Comparison of ENCODE assay signal across 27 cellular contexts in genomic region chr14:76083796-76084195, GRCh38.
DNase-seq lines count a peak whose midpoint lies in the region; ATAC-seq and TF ChIP-seq lines count a peak whose summit lies in the region.
"Had no signal": no experiment of that assay in that cellular context is flagged by ENCODE, and none has a peak within 500 bp of the region (broad histone marks: within the 10 kb centered on the region; RNA-seq: fewer than 3 reads in every experiment).

No MANE protein-coding gene starts in this region.

- TF ChIP-seq EP300 in esophagus muscularis mucosa (IDR thresholded peaks at IDR 0.05), result no peak

- no peaks in the 10 kb centered on the region for H3K79me2 ChIP-seq in neural progenitor cell (ENCODE audit: low read depth)

- peaks cover 46% of the 10 kb centered on the region for H3F3A ChIP-seq in neural progenitor cell (ENCODE audit: low read depth)

- H3K27me3 Mint-ChIP-seq in endodermal cell (ENCODE audit: insufficient read depth), result no peaks in the 10 kb centered on the region
- peaks cover 2% of the 10 kb centered on the region for H3K27me3 Mint-ChIP-seq in neural progenitor cell (ENCODE audit: insufficient read depth, low read depth)
- H3K27me3 Mint-ChIP-seq: activated CD4-positive, alpha-beta memory T cell treated with anti-CD3 and anti-CD28 coated beads for 36 hours; activated naive CD4-positive, alpha-beta T cell treated with anti-CD3 and anti-CD28 coated beads, Interleukin-2, amount 10 ng/mL, durations not matched to agents 7 days and 5 days; CD8-positive, alpha-beta memory T cell; IgD-negative memory B cell; naive B cell had no signal

- TF ChIP-seq CTCF in HEK293 (tag by site-specific recombination; IDR thresholded peaks at IDR 0.05) (no peak), WERI-Rb-1 (IDR thresholded peaks at IDR 0.05; ENCODE audit: low read depth, low read length) (no peak), endodermal cell (conservative IDR thresholded peaks at IDR 0.05) (no peak), neural progenitor cell (IDR thresholded peaks at IDR 0.05) (no peak), esophagus muscularis mucosa (IDR thresholded peaks at IDR 0.05) (no peak)

- H3K36me3 ChIP-seq in HEK293 (ENCODE audit: control insufficient read depth in 2 of 2, insufficient read depth in 1 of 2, low read length in 2 of 2) (peaks cover 0 to 13% of the 10 kb centered on the region in 2 experiments; a peak in 1 of 3 replicates), WERI-Rb-1 (no peaks in the 10 kb centered on the region), endodermal cell (ENCODE audit: control insufficient read depth, insufficient read depth, low read length) (no peaks in the 10 kb centered on the region), neural progenitor cell (no peaks in the 10 kb centered on the region), esophagus muscularis mucosa (peaks cover 14 to 39% (median 24%) of the 10 kb centered on the region in 4 donors)
- H3K36me3 ChIP-seq: adrenal gland, prostate gland had no signal

- POLR2A ChIA-PET in HEK293 (lab: Yijun Ruan, JAX), result no interaction called here

- no peak overlapping the region for H3K27ac ChIP-seq in HEK293 (ENCODE audit: extremely low read depth, low read depth, low read length)
- H3K27ac ChIP-seq in WERI-Rb-1, result peak overlapping the region; percentile 64
- H3K27ac ChIP-seq in endodermal cell (ENCODE audit: low read depth, low read length), result peak overlapping the region; percentile 86
- peak overlapping the region; percentile 91 for H3K27ac ChIP-seq in neural progenitor cell
- H3K27ac ChIP-seq in esophagus muscularis mucosa (replicated peaks in 1 of 4), result no peak overlapping the region
- H3K27ac ChIP-seq: adrenal gland, body of pancreas, prostate gland, right lobe of liver, SK-N-MC had no signal

- H3K4me2 ChIP-seq in neural progenitor cell, result peak overlapping the region; percentile 62

- no peak overlapping the region for H3K4me3 ChIP-seq in HEK293 (ENCODE audit: low read depth, low read length)
- H3K4me3 ChIP-seq in WERI-Rb-1 (ENCODE audit: low read depth, low read length), result no peak overlapping the region
- no peak overlapping the region for H3K4me3 ChIP-seq in endodermal cell (ENCODE audit: low read length)
- peak overlapping the region; percentile 23 for H3K4me3 ChIP-seq in neural progenitor cell
- H3K4me3 ChIP-seq in esophagus muscularis mucosa, result no peak overlapping the region
- H3K4me3 ChIP-seq: adrenal gland, body of pancreas, prostate gland, right lobe of liver, SK-N-MC had no signal

- H3K27ac Mint-ChIP-seq in endodermal cell (peak overlapping the region; percentile 79), neural progenitor cell (peak overlapping the region; percentile 97)
- H3K27ac Mint-ChIP-seq: activated CD4-positive, alpha-beta memory T cell treated with anti-CD3 and anti-CD28 coated beads for 36 hours; activated naive CD4-positive, alpha-beta T cell treated with anti-CD3 and anti-CD28 coated beads, Interleukin-2, amount 10 ng/mL, durations not matched to agents 7 days and 5 days; IgD-negative memory B cell; T-helper 17 cell; type B pancreatic cell had no signal

- H3K9me3 Mint-ChIP-seq in endodermal cell (no peaks in the 10 kb centered on the region), neural progenitor cell (no peaks in the 10 kb centered on the region)
- H3K9me3 Mint-ChIP-seq: activated CD4-positive, alpha-beta memory T cell treated with anti-CD3 and anti-CD28 coated beads for 36 hours; activated naive CD4-positive, alpha-beta T cell treated with anti-CD3 and anti-CD28 coated beads, Interleukin-2, amount 10 ng/mL, durations not matched to agents 7 days and 5 days; CD8-positive, alpha-beta memory T cell; IgD-negative memory B cell; naive B cell; type B pancreatic cell had no signal

- WGBS in endodermal cell (ENCODE audit: insufficient coverage in 1 of 2, insufficient read length in 1 of 2), 2 experiments, result 76 to 86% methylated on average over 6 to 13 of the region's 13 CpGs
- WGBS in esophagus muscularis mucosa, result 82% methylated on average over 13 of the region's 13 CpGs

- H3K9me3 ChIP-seq in HEK293 (ENCODE audit: control insufficient read depth, insufficient read depth, low read depth, low read length), result no peaks in the 10 kb centered on the region
- no peaks in the 10 kb centered on the region for H3K9me3 ChIP-seq in WERI-Rb-1 (ENCODE audit: severe bottlenecking)
- H3K9me3 ChIP-seq in endodermal cell (ENCODE audit: control insufficient read depth, low read length), result no peaks in the 10 kb centered on the region
- no peaks in the 10 kb centered on the region for H3K9me3 ChIP-seq in neural progenitor cell (ENCODE audit: low read depth)
- no peaks in the 10 kb centered on the region for H3K9me3 ChIP-seq in esophagus muscularis mucosa
- H3K9me3 ChIP-seq: adrenal gland, body of pancreas, prostate gland, right lobe of liver had no signal

- ATAC-seq in HG03442 (IDR thresholded peaks at IDR 0.05; ENCODE audit: unreplicated experiment) (no peak), HG02885 (IDR thresholded peaks at IDR 0.05; ENCODE audit: poor library complexity, unreplicated experiment) (no peak), HG03039 (IDR thresholded peaks at IDR 0.05; ENCODE audit: unreplicated experiment) (no peak)
- ATAC-seq: activated CD4-positive, CD25-positive, alpha-beta regulatory T cell treated with anti-CD3 and anti-CD28 coated beads, Interleukin-2, amount 50 U/mL, for 24 hours; body of pancreas; PC-3; right lobe of liver; T-helper 17 cell had no signal

- TF ChIP-seq POLR2A in esophagus muscularis mucosa (IDR thresholded peaks at IDR 0.05; ENCODE audit: low read depth), result no peak

- CTCF ChIA-PET in HEK293 (lab: Yijun Ruan, JAX), result no interaction called here

- no peaks in the 10 kb centered on the region for H3K27me3 ChIP-seq in WERI-Rb-1 (ENCODE audit: insufficient read depth, low read depth, severe bottlenecking)
- no peaks in the 10 kb centered on the region for H3K27me3 ChIP-seq in endodermal cell (ENCODE audit: control insufficient read depth, insufficient read depth, low read length, poor library complexity, severe bottlenecking)
- H3K27me3 ChIP-seq in neural progenitor cell, result no peaks in the 10 kb centered on the region
- H3K27me3 ChIP-seq in esophagus muscularis mucosa, result no peaks in the 10 kb centered on the region
- H3K27me3 ChIP-seq: adrenal gland, body of pancreas, right lobe of liver had no signal

- peaks cover 2% of the 10 kb centered on the region for H4K20me1 ChIP-seq in neural progenitor cell (ENCODE audit: low read depth)

- no peak overlapping the region for H2AFZ ChIP-seq in neural progenitor cell (replicated peaks)

- H3K36me3 Mint-ChIP-seq in endodermal cell (ENCODE audit: low read depth) (peaks cover 14% of the 10 kb centered on the region), neural progenitor cell (no peaks in the 10 kb centered on the region)
- H3K36me3 Mint-ChIP-seq: activated CD4-positive, alpha-beta memory T cell treated with anti-CD3 and anti-CD28 coated beads for 36 hours; activated naive CD4-positive, alpha-beta T cell treated with anti-CD3 and anti-CD28 coated beads, Interleukin-2, amount 10 ng/mL, durations not matched to agents 7 days and 5 days; type B pancreatic cell had no signal

- DNase-seq in WERI-Rb-1 (peak; percentile 23), endodermal cell (peak; percentile 69), neural progenitor cell (ENCODE audit: low spot score) (peak; percentile 65), esophagus muscularis mucosa (ENCODE audit: extremely low spot score) (no peak)
- DNase-seq: activated CD4-positive, alpha-beta memory T cell treated with anti-CD3 and anti-CD28 coated beads for 36 hours; activated naive CD4-positive, alpha-beta T cell treated with anti-CD3 and anti-CD28 coated beads, Interleukin-2, amount 10 ng/mL, durations not matched to agents 7 days and 5 days; adrenal gland; body of pancreas; CD8-positive, alpha-beta memory T cell; cerebellar nuclear complex; islet precursor cell; midbrain; naive B cell; NCI-H524; occipital lobe; PC-3; right lobe of liver; T-helper 17 cell had no signal

- H3K4me1 Mint-ChIP-seq in endodermal cell (peaks cover 23% of the 10 kb centered on the region), neural progenitor cell (peaks cover 71% of the 10 kb centered on the region)
- H3K4me1 Mint-ChIP-seq: activated naive CD4-positive, alpha-beta T cell treated with anti-CD3 and anti-CD28 coated beads, Interleukin-2, amount 10 ng/mL, durations not matched to agents 7 days and 5 days; CD8-positive, alpha-beta memory T cell; naive B cell had no signal

- H3K4me1 ChIP-seq in HEK293 (ENCODE audit: control insufficient read depth, insufficient read depth, low read length) (no peaks in the 10 kb centered on the region), endodermal cell (ENCODE audit: control insufficient read depth, insufficient read depth, low read length) (peaks cover 4% of the 10 kb centered on the region), neural progenitor cell (peaks cover 52% of the 10 kb centered on the region), esophagus muscularis mucosa (peaks cover 0 to 8% (median 0%) of the 10 kb centered on the region in 4 donors)
- H3K4me1 ChIP-seq: adrenal gland, body of pancreas, prostate gland, right lobe of liver had no signal

- intact Hi-C loops in esophagus muscularis mucosa (cut with DNase I), result no loop called here

- no peak overlapping the region for H3K4me3 Mint-ChIP-seq in endodermal cell
- peak overlapping the region; percentile 31 for H3K4me3 Mint-ChIP-seq in neural progenitor cell
- H3K4me3 Mint-ChIP-seq: activated CD4-positive, alpha-beta memory T cell treated with anti-CD3 and anti-CD28 coated beads for 36 hours; activated naive CD4-positive, alpha-beta T cell treated with anti-CD3 and anti-CD28 coated beads, Interleukin-2, amount 10 ng/mL, durations not matched to agents 7 days and 5 days; CD8-positive, alpha-beta memory T cell; naive B cell; T-helper 17 cell; type B pancreatic cell had no signal

- no peak overlapping the region for H3K9ac ChIP-seq in endodermal cell (ENCODE audit: extremely low read depth, low read length, poor library complexity, severe bottlenecking)
- H3K9ac ChIP-seq in neural progenitor cell, result no peak overlapping the region

TF ChIP-seq in HEK293, 187 proteins besides CTCF, POLR2A, EP300 and RAD21 (continues in another document):
- no peak for TF ChIP-seq ZBTB48 (tag by site-specific recombination; IDR thresholded peaks at IDR 0.05)
- no peak for TF ChIP-seq FEZF1 (tag by site-specific recombination; IDR thresholded peaks at IDR 0.05)
- no peak for TF ChIP-seq ZNF26 (tag by site-specific recombination; IDR thresholded peaks at IDR 0.05)

Comparison
In these comparisons a context has a peak if more than half of its experiments do, and no peak if none do; other contexts are left out.
1. H3K27ac ChIP-seq: peak in WERI-Rb-1 (single experiment), endodermal cell (single experiment) and neural progenitor cell (single experiment); none in HEK293 (single experiment) and esophagus muscularis mucosa (0 of 4).